ENCODE assay signal across 27 cellular contexts in the genomic region with DNA sequence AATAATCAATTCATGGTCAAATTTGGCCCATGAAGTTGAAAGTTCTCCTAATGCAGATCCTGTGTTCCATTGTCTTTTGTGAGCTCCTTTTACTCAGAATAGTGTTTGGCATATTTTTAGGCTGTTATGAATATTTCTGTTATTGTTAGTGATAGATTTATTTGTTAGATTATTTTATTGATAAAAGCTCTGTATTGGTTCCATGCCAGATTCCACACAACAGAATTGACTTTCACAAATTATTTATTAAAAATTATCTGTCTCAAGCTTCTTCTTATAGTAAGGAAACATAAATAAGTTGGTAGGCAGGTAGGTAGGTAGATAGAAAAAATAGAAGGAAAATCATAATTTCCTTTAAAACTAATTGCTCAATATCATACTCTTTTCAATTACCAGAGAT.
"Had no signal": no experiment of that assay in that cellular context is flagged by ENCODE, and none has a peak within 500 bp of the region (broad histone marks: within the 10 kb centered on the region; RNA-seq: fewer than 3 reads in every experiment).

No MANE protein-coding gene starts in this region.

- ATAC-seq: stimulated activated effector memory CD8-positive, alpha-beta T cell treated with anti-CD3 and anti-CD28 coated beads, Interleukin-12 subunit alpha, Interleukin-12 subunit beta, amount 100 ng/mL, for 72 hours; stimulated activated memory B cell treated with anti-CD40 and anti-IgM and Interleukin-4, amounts not matched to agents 10 μg/mL and 1 μg/mL and 100 μg/mL, for 72 hours; stimulated activated naive B cell treated with anti-CD40 and anti-IgM and Interleukin-4, amounts not matched to agents 10 μg/mL and 1 μg/mL and 100 μg/mL, for 72 hours; stimulated activated naive CD8-positive, alpha-beta T cell treated with anti-CD3 and anti-CD28 coated beads, Interleukin-15, amount 100 ng/mL, for 72 hours; stimulated activated naive CD8-positive, alpha-beta T cell treated with anti-CD3 and anti-CD28 coated beads, Interleukin-15, Interleukin-2, amounts not matched to agents 100 U/mL and 50 U/mL, for 24 hours; upper lobe of right lung had no signal

- H3K27ac ChIP-seq: stomach, suprapubic skin, testis, thoracic aorta, thyroid gland, tibial artery, tibial nerve, transverse colon, upper lobe of left lung, upper lobe of right lung, uterus, vagina had no signal

- H3K4me3 ChIP-seq: stomach, suprapubic skin, testis, thoracic aorta, thyroid gland, tibial artery, tibial nerve, transverse colon, upper lobe of left lung, upper lobe of right lung, uterus, vagina had no signal

- H3K4me1 ChIP-seq: stomach, suprapubic skin, testis, thyroid gland, tibial artery, tibial nerve, transverse colon, upper lobe of left lung, upper lobe of right lung, uterus, vagina had no signal

- FAIRE-seq: urothelium cell line had no signal

- H3K9me3 ChIP-seq: stomach, suprapubic skin, testis, thoracic aorta, thyroid gland, tibial artery, tibial nerve, transverse colon, upper lobe of left lung, upper lobe of right lung, uterus, vagina had no signal

- DNase-seq: stimulated activated CD4-positive, alpha-beta T cell treated with anti-CD3 and anti-CD28 coated beads, Interleukin-2, amount 100 ng/mL, for 48 hours; stimulated activated CD4-positive, alpha-beta T cell treated with anti-CD3 and anti-CD28 coated beads, Interleukin-4, amount 100 ng/mL, for 1 hour; stimulated activated CD4-positive, alpha-beta T cell treated with anti-CD3 and anti-CD28 coated beads, Interleukin-4, amount 100 ng/mL, for 24 hours; stimulated activated CD4-positive, alpha-beta T cell treated with anti-CD3 and anti-CD28 coated beads, Interleukin-4, amount 100 ng/mL, for 4 hours; stimulated activated CD8-positive, alpha-beta memory T cell treated with anti-CD3 and anti-CD28 coated beads, Interleukin-4, amount 100 ng/mL, for 48 hours; stimulated activated naive B cell treated with anti-CD40 and anti-IgM and Interleukin-4, amounts not matched to agents 10 μg/mL and 1 μg/mL and 100 μg/mL, for 72 hours; stimulated activated naive CD4-positive, alpha-beta T cell; stimulated activated naive CD4-positive, alpha-beta T cell treated with Interleukin-2 at 50 U/mL for 16 hours; stimulated activated naive CD8-positive, alpha-beta T cell treated with anti-CD3 and anti-CD28 coated beads, Interleukin-15, amount 100 ng/mL, for 72 hours; stimulated activated naive CD8-positive, alpha-beta T cell treated with anti-CD3 and anti-CD28 coated beads, Interleukin-15, Interleukin-2, amounts not matched to agents 100 U/mL and 50 U/mL, for 24 hours; stomach; substantia nigra; testis; thyroid gland; tibial artery; transverse colon; trophoblast cell; upper lobe of left lung; upper lobe of right lung; uterus had no signal

- H3K27me3 ChIP-seq: stomach, suprapubic skin, testis, thyroid gland, tibial artery, tibial nerve, transverse colon, upper lobe of left lung, upper lobe of right lung, uterus, vagina had no signal

- H3K36me3 ChIP-seq: stomach, suprapubic skin, thoracic aorta, thyroid gland, tibial artery, tibial nerve, transverse colon, upper lobe of left lung, upper lobe of right lung, uterus, vagina had no signal
